In the genomic region with DNA sequence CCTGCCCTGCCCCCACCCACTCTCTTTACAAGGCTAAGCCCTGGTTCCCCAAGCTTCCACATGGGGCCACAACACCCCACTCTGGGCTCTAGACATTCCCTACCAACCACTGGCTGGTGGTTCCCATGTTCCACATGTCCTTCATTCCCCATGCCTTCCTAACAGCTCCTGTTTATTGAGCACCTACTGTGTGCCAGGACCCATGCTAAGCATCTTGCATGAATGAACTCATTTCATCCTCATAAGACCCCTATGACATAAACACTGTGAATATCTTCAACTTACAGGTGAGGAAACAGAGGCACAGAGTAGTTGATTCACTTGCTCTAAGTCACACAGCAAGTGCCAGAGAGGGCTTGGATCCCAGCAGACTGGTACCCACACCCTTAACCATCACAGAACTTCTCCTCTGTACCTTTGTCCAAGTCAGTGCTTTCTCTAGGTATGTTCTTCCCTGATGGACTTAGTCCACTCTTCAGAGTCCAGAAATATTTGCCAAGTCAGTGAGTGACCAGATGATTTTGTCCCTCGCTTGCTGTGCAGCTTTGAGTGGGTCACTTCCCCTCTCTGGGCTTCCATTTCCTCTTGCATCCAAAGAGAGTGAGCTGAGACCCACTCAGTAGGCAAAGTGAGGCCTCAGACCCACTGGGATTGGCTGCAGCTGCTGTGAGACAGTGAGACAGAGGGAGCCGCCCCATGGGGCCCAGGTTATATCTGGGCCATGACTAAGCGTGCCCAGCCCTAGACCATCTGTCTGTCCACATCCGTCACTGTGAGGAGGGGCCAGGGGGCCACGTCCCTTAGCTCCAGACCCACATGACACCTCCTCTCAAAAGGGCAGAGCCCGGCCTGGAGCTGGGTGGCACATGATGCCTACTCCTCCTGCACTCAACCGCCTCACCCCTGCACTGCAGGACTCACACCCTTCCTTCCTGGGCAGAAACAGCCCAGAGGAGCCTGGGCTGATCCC, we compare ENCODE assay signal across 10 cellular contexts.
DNase-seq lines count a peak whose midpoint lies in the region; ATAC-seq and TF ChIP-seq lines count a peak whose summit lies in the region.
"Had no signal": no experiment of that assay in that cellular context is flagged by ENCODE, and none has a peak within 500 bp of the region (broad histone marks: within the 10 kb centered on the region; RNA-seq: fewer than 3 reads in every experiment).

No MANE protein-coding gene starts in this region.

- peak overlapping the region; percentile 90 for H3K27ac Mint-ChIP-seq in Caco-2 (ENCODE audit: unreplicated experiment)
- H3K27ac Mint-ChIP-seq in activated T-cell treated with anti-CD3 and anti-CD28 coated beads, Interleukin-2, amount 50 U/mL, for 24 hours = no peak overlapping the region

- H3K4me1 ChIP-seq in Caco-2 = peaks cover 36% of the 10 kb centered on the region
- peaks cover 4% of the 10 kb centered on the region for H3K4me1 ChIP-seq in colonic mucosa

- H3K27me3 Mint-ChIP-seq in Caco-2 (ENCODE audit: insufficient read depth, unreplicated experiment) = no peaks in the 10 kb centered on the region
- peaks cover 35% of the 10 kb centered on the region for H3K27me3 Mint-ChIP-seq in activated T-cell treated with anti-CD3 and anti-CD28 coated beads, Interleukin-2, amount 50 U/mL, for 24 hours

- H3K9me3 ChIP-seq in Caco-2 = peaks cover 3% of the 10 kb centered on the region; the same call in 1 of the 2 replicates
- no peaks in the 10 kb centered on the region for H3K9me3 ChIP-seq in colonic mucosa

- CTCF ChIA-PET in Caco-2 (lab: Charles Lee) = no interaction called here

- TF ChIP-seq CTCF in Caco-2 (IDR thresholded peaks at IDR 0.05; ENCODE audit: insufficient read depth in 1 of 2, low read depth in 1 of 2, low read length in 1 of 2, severe bottlenecking in 1 of 2, unreplicated experiment in 1 of 2) = no peak
- no peak for TF ChIP-seq CTCF in colonic mucosa (IDR thresholded peaks at IDR 0.05)

- H3K4me3 Mint-ChIP-seq in Caco-2 (ENCODE audit: unreplicated experiment) = peak overlapping the region; percentile 27
- no peak overlapping the region for H3K4me3 Mint-ChIP-seq in activated T-cell treated with anti-CD3 and anti-CD28 coated beads, Interleukin-2, amount 50 U/mL, for 24 hours

- POLR2A ChIA-PET in Caco-2 (lab: Charles Lee) = no interaction called here

- peaks cover 35% of the 10 kb centered on the region for H3K4me1 Mint-ChIP-seq in Caco-2 (ENCODE audit: low read depth, unreplicated experiment)
- H3K4me1 Mint-ChIP-seq in activated T-cell treated with anti-CD3 and anti-CD28 coated beads, Interleukin-2, amount 50 U/mL, for 24 hours (ENCODE audit: low read depth) = no peaks in the 10 kb centered on the region

- TSS peak; percentile 75 for BruUV-seq in Caco-2 (replicated peaks; lab: Mats Ljungman, UMichigan)

- no peak overlapping the region for H3K4me3 ChIP-seq in Caco-2 (ENCODE audit: low read depth, low read length)
- H3K4me3 ChIP-seq in colonic mucosa = no peak overlapping the region

- no peaks in the 10 kb centered on the region for H3K36me3 ChIP-seq in Caco-2 (ENCODE audit: control insufficient read depth, insufficient read depth, low read length)
- H3K36me3 ChIP-seq in colonic mucosa = no peaks in the 10 kb centered on the region

- H3K9me3 Mint-ChIP-seq in Caco-2 (ENCODE audit: unreplicated experiment) = peaks cover 10% of the 10 kb centered on the region
- H3K9me3 Mint-ChIP-seq in activated T-cell treated with anti-CD3 and anti-CD28 coated beads, Interleukin-2, amount 50 U/mL, for 24 hours = peaks cover 5% of the 10 kb centered on the region

- intact Hi-C loops in Caco-2 (cut with micrococcal nuclease; ENCODE audit: unreplicated experiment) = no loop called here
- intact Hi-C loops in colonic mucosa (cut with DNase I) = no loop called here

- H3K27ac ChIP-seq in colonic mucosa = no peak overlapping the region
- H3K27ac ChIP-seq: HL-60 had no signal

- peaks cover 5% of the 10 kb centered on the region for H3K36me3 Mint-ChIP-seq in Caco-2 (ENCODE audit: insufficient read depth, unreplicated experiment)
- H3K36me3 Mint-ChIP-seq in activated T-cell treated with anti-CD3 and anti-CD28 coated beads, Interleukin-2, amount 50 U/mL, for 24 hours (ENCODE audit: low read depth) = no peaks in the 10 kb centered on the region

- no peaks in the 10 kb centered on the region for H3K27me3 ChIP-seq in Caco-2 (replicated peaks; ENCODE audit: control insufficient read depth, insufficient read depth, low read length)
- H3K27me3 ChIP-seq in colonic mucosa = no peaks in the 10 kb centered on the region

- DNase-seq in Caco-2 = peak; percentile 53 to 84
- DNase-seq in NCI-H460 (ENCODE audit: extremely low read depth, low read depth) = peak; percentile 84
- peak; percentile 38 for DNase-seq in colonic mucosa
- DNase-seq in myocyte (ENCODE audit: low read depth) = peak; percentile 99
- DNase-seq in activated T-cell treated with anti-CD3 and anti-CD28 coated beads, Interleukin-2, amount 50 U/mL, for 24 hours = no peak
- DNase-seq: stimulated activated naive CD4-positive, alpha-beta T cell treated with Interleukin-2 at 50 U/mL for 16 hours had no signal

- ATAC-seq in GM21619 (IDR thresholded peaks at IDR 0.05; ENCODE audit: unreplicated experiment) (no peak), GM18517 (IDR thresholded peaks at IDR 0.05; ENCODE audit: unreplicated experiment) (no peak), HG03378 (IDR thresholded peaks at IDR 0.05; ENCODE audit: unreplicated experiment) (no peak)

- no peak overlapping the region for H3K9ac ChIP-seq in colonic mucosa (ENCODE audit: low read depth in 2 of 2, low read length in 2 of 2)
